Comparison of ENCODE assay signal across 1 cellular context in the genomic region with DNA sequence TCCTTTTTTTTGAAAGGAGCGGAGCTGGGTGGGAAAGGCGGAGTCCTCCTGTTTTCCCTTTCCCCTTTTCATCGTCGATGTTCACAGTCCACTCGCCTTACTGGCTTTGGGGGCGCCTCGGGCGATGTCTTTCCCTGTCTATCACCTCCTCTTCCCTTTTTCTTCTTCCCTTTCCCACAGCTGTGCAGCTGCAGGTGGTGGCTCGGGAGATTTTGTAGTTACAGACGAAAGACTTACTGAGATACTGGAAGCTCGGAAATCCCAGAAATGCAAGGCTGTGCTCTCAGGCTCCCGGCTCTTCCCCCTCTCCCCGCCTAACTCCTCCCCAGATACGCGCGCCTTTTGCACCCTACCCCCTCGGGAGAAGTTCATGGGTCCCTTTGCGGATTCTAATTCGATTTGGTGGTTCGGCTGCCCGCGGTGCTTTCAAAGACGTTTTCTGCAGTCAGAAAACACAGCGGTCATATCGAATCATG.
TF ChIP-seq lines count a peak whose summit lies in the region.

No MANE protein-coding gene starts in this region.

TF ChIP-seq in IMR-90, 13 proteins besides CTCF, POLR2A, EP300 and RAD21 (continued from another document):
- TF ChIP-seq RFX5 (IDR thresholded peaks at IDR 0.05; ENCODE audit: low read depth, low read length): no peak
- no peak for TF ChIP-seq FOS (IDR thresholded peaks at IDR 0.05; ENCODE audit: low read depth, low read length)
- no peak for TF ChIP-seq NFE2L2 (IDR thresholded peaks at IDR 0.05; ENCODE audit: low read depth, low read length)
- TF ChIP-seq CHD1 (IDR thresholded peaks at IDR 0.05; ENCODE audit: low read depth, low read length): no peak
- TF ChIP-seq CEBPB (IDR thresholded peaks at IDR 0.05; ENCODE audit: low read depth, low read length): no peak
- TF ChIP-seq, protein P1, sequence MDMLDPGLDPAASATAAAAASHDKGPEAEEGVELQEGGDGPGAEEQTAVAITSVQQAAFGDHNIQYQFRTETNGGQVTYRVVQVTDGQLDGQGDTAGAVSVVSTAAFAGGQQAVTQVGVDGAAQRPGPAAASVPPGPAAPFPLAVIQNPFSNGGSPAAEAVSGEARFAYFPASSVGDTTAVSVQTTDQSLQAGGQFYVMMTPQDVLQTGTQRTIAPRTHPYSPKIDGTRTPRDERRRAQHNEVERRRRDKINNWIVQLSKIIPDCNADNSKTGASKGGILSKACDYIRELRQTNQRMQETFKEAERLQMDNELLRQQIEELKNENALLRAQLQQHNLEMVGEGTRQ (IDR thresholded peaks at IDR 0.05; ENCODE audit: low read depth, low read length): no peak
- no peak for TF ChIP-seq MAFK (IDR thresholded peaks at IDR 0.05; ENCODE audit: low read depth, low read length)
- TF ChIP-seq MXI1 (IDR thresholded peaks at IDR 0.05; ENCODE audit: borderline replicate concordance, low read depth, low read length): no peak
- no peak for TF ChIP-seq BHLHE40 (IDR thresholded peaks at IDR 0.05; ENCODE audit: low read depth, low read length)
- no peak for TF ChIP-seq RCOR1 (IDR thresholded peaks at IDR 0.05; ENCODE audit: insufficient replicate concordance, low read length)
